ENCODE assay signal across 28 cellular contexts in genomic region chr3:133451309-133451708, GRCh38. TPM values are rescaled to one million over a fixed set of nuclear protein-coding genes. Genes with fewer than 3 reads are reported as not detected.
"Had no signal": no experiment of that assay in that cellular context is flagged by ENCODE, and none has a peak within 500 bp of the region (broad histone marks: within the 10 kb centered on the region; RNA-seq: fewer than 3 reads in every experiment).

No MANE protein-coding gene starts in this region.

- H3K9me3 ChIP-seq: ascending aorta, body of pancreas had no signal

- H3K27ac ChIP-seq: ascending aorta, body of pancreas, coronary artery had no signal

- ATAC-seq: activated CD8-positive, alpha-beta memory T cell treated with anti-CD3 and anti-CD28 coated beads, Interleukin-2, amount 10 ng/mL, durations not matched to agents 7 days and 5 days; activated naive CD4-positive, alpha-beta T cell treated with anti-CD3 and anti-CD28 coated beads, Interleukin-2, amount 50 U/mL, for 72 hours; activated naive CD8-positive, alpha-beta T cell treated with anti-CD3 and anti-CD28 coated beads, Interleukin-2, amount 50 U/mL, for 24 hours; activated T-cell treated with anti-CD3 and anti-CD28 coated beads, Interleukin-2, amount 50 U/mL, for 4 hours; body of pancreas; PC-3; WTC11 had no signal

- H3K4me3 ChIP-seq: ascending aorta, body of pancreas, coronary artery had no signal

- DNase-seq: activated CD4-positive, alpha-beta T cell treated with anti-CD3 and anti-CD28 coated beads for 48 hours; activated CD4-positive, alpha-beta T cell treated with anti-CD3 and anti-CD28 coated beads, Interleukin-2, amount 50 U/mL, for 48 hours; activated CD4-positive, CD25-positive, alpha-beta regulatory T cell treated with anti-CD3 and anti-CD28 coated beads, Interleukin-2, amount 50 U/mL, for 72 hours; activated CD8-positive, alpha-beta memory T cell treated with anti-CD3 and anti-CD28 coated beads, Interleukin-2, amount 10 ng/mL, durations not matched to agents 7 days and 5 days; activated effector memory CD4-positive, alpha-beta T cell treated with anti-CD3 and anti-CD28 coated beads, Interleukin-2, amount 50 U/mL, for 16 hours; activated naive CD4-positive, alpha-beta T cell treated with Interleukin-2 at 50 U/mL for 16 hours; activated naive CD8-positive, alpha-beta T cell treated with anti-CD3 and anti-CD28 coated beads, Interleukin-2, amount 50 U/mL, for 24 hours; activated T-cell treated with anti-CD3 and anti-CD28 coated beads, Interleukin-2, amount 50 U/mL, for 4 hours; amniotic stem cell; body of pancreas; central memory CD4-positive, alpha-beta T cell; MM.1S; NCI-H1105 treated with DMSO at 0.1 percent for 48 hours; NCI-H1436 treated with DMSO at 0.1 percent for 48 hours; NCI-H1930; NCI-H2171 treated with DMSO at 0.1 percent for 48 hours; NCI-H226; NCI-H510A; NCI-H526 treated with DMSO at 0.1 percent for 48 hours; PC-3; SHP77 treated with DMSO at 0.1 percent for 48 hours had no signal

- H3K27me3 ChIP-seq: ascending aorta, body of pancreas had no signal

- H3K4me1 ChIP-seq: ascending aorta had no signal

- H3K36me3 ChIP-seq: ascending aorta had no signal

RNA-seq across cellular contexts. Expression of gene BFSP2, which starts 51.5 kb away (rescaled TPM):
- total RNA-seq: activated naive CD4-positive, alpha-beta T cell treated with anti-CD3 and anti-CD28 coated beads, Interleukin-2, amount 50 U/mL, for 72 hours; activated T-cell treated with anti-CD3 and anti-CD28 coated beads, Interleukin-2, amount 50 U/mL, for 4 hours; ascending aorta; body of pancreas; bronchial epithelial cell; chondrocyte; PC-3; SK-MEL-5; WTC11 had no signal
